Comparison of ENCODE assay signal across 1 cellular context in genomic region chr11:12684354-12684753, GRCh38.
TF ChIP-seq lines count a peak whose summit lies in the region.

No MANE protein-coding gene starts in this region.

TF ChIP-seq in H1, 55 proteins besides CTCF, POLR2A, EP300 and RAD21:
- TF ChIP-seq CEBPB (IDR thresholded peaks at IDR 0.05; ENCODE audit: low read depth, low read length), result peak; percentile 93
- TF ChIP-seq KDM1A (IDR thresholded peaks at IDR 0.05; ENCODE audit: borderline replicate concordance, low read length), result peak; percentile 92
- no peak for TF ChIP-seq NRF1 (IDR thresholded peaks at IDR 0.05; ENCODE audit: low read depth, low read length)
- 0 out of 2 replicates have a peak, but pooled peaks have one; percentile 24 for TF ChIP-seq TCF12 (IDR thresholded peaks at IDR 0.05; ENCODE audit: low read depth, low read length)
